In the genomic region with DNA sequence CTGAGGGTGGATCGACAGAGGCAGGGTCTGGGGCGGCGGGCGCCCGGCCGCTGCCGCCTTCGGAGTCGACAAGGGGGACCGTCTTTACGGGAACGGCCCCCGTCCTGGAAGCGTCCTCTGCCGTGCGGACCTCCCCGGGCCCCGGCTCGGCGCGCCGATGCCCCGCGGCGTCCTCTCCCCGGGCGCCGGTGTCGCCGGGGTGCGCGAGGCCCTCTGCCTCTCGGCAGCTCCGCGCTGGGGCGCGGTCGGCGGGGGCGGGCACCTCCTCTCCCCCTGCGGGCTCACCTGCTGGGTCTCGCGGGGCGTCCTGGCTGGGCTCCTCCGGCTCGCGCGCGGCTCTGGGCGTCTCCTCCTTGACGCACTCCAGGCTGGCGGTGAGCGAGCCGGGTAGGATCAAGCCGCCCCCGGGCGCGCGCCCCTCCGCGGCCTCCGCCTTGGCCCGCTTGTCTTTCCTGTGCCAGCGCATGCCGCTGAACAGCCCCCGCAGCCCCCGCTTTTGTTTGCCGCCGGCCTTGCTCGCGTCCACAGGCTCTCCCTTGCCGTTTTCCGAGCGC, we compare ENCODE assay signal across 11 cellular contexts. TPM values are rescaled to one million over a fixed set of nuclear protein-coding genes. Genes with fewer than 3 reads are reported as not detected.
DNase-seq lines count a peak whose midpoint lies in the region; ATAC-seq, FAIRE-seq and TF ChIP-seq lines count a peak whose summit lies in the region.
"Had no signal": no experiment of that assay in that cellular context is flagged by ENCODE, and none has a peak within 500 bp of the region (broad histone marks: within the 10 kb centered on the region; RNA-seq: fewer than 3 reads in every experiment).

No MANE protein-coding gene starts in this region.

- no peak overlapping the region for H3K4ac ChIP-seq in mesendoderm (ENCODE audit: low read depth, low read length)

- H3K79me2 ChIP-seq in mesendoderm (ENCODE audit: control insufficient read depth, insufficient read depth, low read length) = no peaks in the 10 kb centered on the region

- peak; percentile 11 for DNase-seq in stimulated activated CD4-positive, alpha-beta T cell treated with anti-CD3 and anti-CD28 coated beads, Interleukin-4, amount 100 ng/mL, for 1 hour
- no peak for DNase-seq in stimulated activated CD4-positive, alpha-beta T cell treated with anti-CD3 and anti-CD28 coated beads, Interleukin-4, amount 100 ng/mL, for 4 hours
- DNase-seq in body of pancreas (no peak), mesendoderm (peak; percentile 46), ACHN (no peak), GM19239 (ENCODE audit: insufficient read length, low spot score) (no peak)
- DNase-seq: EL had no signal

- H3K36me3 ChIP-seq in body of pancreas (replicated peaks in 1 of 2; ENCODE audit: insufficient read depth in 1 of 2, low read depth in 2 of 2) (no peaks in the 10 kb centered on the region), mesendoderm (ENCODE audit: control insufficient read depth, insufficient read depth, low read length) (no peaks in the 10 kb centered on the region)

- H3K9me3 ChIP-seq in body of pancreas = no peaks in the 10 kb centered on the region

- no peak for TF ChIP-seq CTCF in body of pancreas (IDR thresholded peaks at IDR 0.05)

- H3K23ac ChIP-seq in mesendoderm (ENCODE audit: low read length) = peak overlapping the region; percentile 26

- no peak overlapping the region for H3K4me3 ChIP-seq in body of pancreas
- peak overlapping the region; percentile 27 for H3K4me3 ChIP-seq in mesendoderm (ENCODE audit: low read length)

- peak; percentile 18 for ATAC-seq in body of pancreas
- ATAC-seq in GM18511 (IDR thresholded peaks at IDR 0.05; ENCODE audit: unreplicated experiment) = no peak
- no peak for ATAC-seq in HG02840 (IDR thresholded peaks at IDR 0.05; ENCODE audit: low FRiP score, unreplicated experiment)

- TF ChIP-seq POLR2A in body of pancreas (IDR thresholded peaks at IDR 0.05) = no peak

- intact Hi-C loops in body of pancreas (cut with DNase I) = no loop called here

- H3K18ac ChIP-seq in mesendoderm (ENCODE audit: low read length) = peak overlapping the region; percentile 78

- no peak overlapping the region for H4K5ac ChIP-seq in mesendoderm (ENCODE audit: low read length)

- peak overlapping the region; percentile 78 for H3K56ac ChIP-seq in mesendoderm (ENCODE audit: low read length)

- peak overlapping the region; percentile 56 for H3K4me2 ChIP-seq in mesendoderm (ENCODE audit: low read length)

- no peak for FAIRE-seq in GM19239 (lab: Jason Lieb, UNC)

- WGBS in body of pancreas, 2 donors = 2% methylated on average over 67 of the region's 74 CpGs; no CpG with 5 or more reads in 1 of the 2 donors
- no CpG with 5 or more reads among the region's 74 CpGs for WGBS in mesendoderm (ENCODE audit: extremely low coverage, insufficient coverage, low lambda C conversion rate)

- H3K9ac ChIP-seq in mesendoderm (ENCODE audit: low read length) = peak overlapping the region; percentile 56

- H3K27ac ChIP-seq in body of pancreas = no peak overlapping the region
- H3K27ac ChIP-seq in mesendoderm (ENCODE audit: low read depth, low read length) = no peak overlapping the region

- in situ Hi-C loops in ACHN (cut with HindIII; ENCODE audit: low pct_ligation_motif_present, low pct_unique_long_range_greater_than_20kb, low sequenced_read_pairs) = no loop called here

- peaks cover 0 to 18% of the 10 kb centered on the region in 2 donors for H3K27me3 ChIP-seq in body of pancreas
- H3K27me3 ChIP-seq in mesendoderm (ENCODE audit: insufficient read depth, low read length, poor library complexity) = peaks cover 8% of the 10 kb centered on the region

- no peak overlapping the region for H2BK120ac ChIP-seq in mesendoderm (ENCODE audit: low read depth, low read length)

- H4K8ac ChIP-seq in mesendoderm (ENCODE audit: low read depth, low read length) = no peak overlapping the region

- no peaks in the 10 kb centered on the region for H3K79me1 ChIP-seq in mesendoderm (ENCODE audit: low read length)

- no peak overlapping the region for H2BK5ac ChIP-seq in mesendoderm (ENCODE audit: low read length)

- no peak overlapping the region for H2AK5ac ChIP-seq in mesendoderm (ENCODE audit: low read length)

- H3K4me1 ChIP-seq in body of pancreas (peaks cover 15% of the 10 kb centered on the region), mesendoderm (ENCODE audit: control insufficient read depth, low read depth, low read length) (peaks cover 3% of the 10 kb centered on the region)

- no peak overlapping the region for H2BK15ac ChIP-seq in mesendoderm (replicated peaks; ENCODE audit: low read depth)

RNA-seq across cellular contexts. Expression of a gene that starts 1.5 kb away (rescaled TPM):
- total RNA-seq in body of pancreas = not detected
- 0.10 TPM for polyA plus RNA-seq in mesendoderm (2013, experiment 1 of 2)
- 0.10 TPM for polyA plus RNA-seq in mesendoderm (2013, experiment 2 of 2)
- total RNA-seq: activated naive CD4-positive, alpha-beta T cell treated with anti-CD3 and anti-CD28 coated beads, Interleukin-2, amount 50 U/mL, for 72 hours; lung microvascular endothelial cell had no signal

Comparison
In these comparisons a context has a peak if more than half of its experiments do, and no peak if none do; other contexts are left out.
1. DNase-seq: peak in stimulated activated CD4-positive, alpha-beta T cell treated with anti-CD3 and anti-CD28 coated beads, Interleukin-4, amount 100 ng/mL, for 1 hour (single experiment) and mesendoderm (single experiment); none in stimulated activated CD4-positive, alpha-beta T cell treated with anti-CD3 and anti-CD28 coated beads, Interleukin-4, amount 100 ng/mL, for 4 hours (0 of 2), body of pancreas (0 of 4), ACHN (single experiment) and GM19239 (single experiment).